Comparison of ENCODE assay signal across 21 cellular contexts in genomic region chr2:10078001-10078400, GRCh38. TPM values are rescaled to one million over a fixed set of nuclear protein-coding genes. Genes with fewer than 3 reads are reported as not detected.
DNase-seq lines count a peak whose midpoint lies in the region; ATAC-seq, FAIRE-seq and TF ChIP-seq lines count a peak whose summit lies in the region.
"Had no signal": no experiment of that assay in that cellular context is flagged by ENCODE, and none has a peak within 500 bp of the region (broad histone marks: within the 10 kb centered on the region; RNA-seq: fewer than 3 reads in every experiment).

No MANE protein-coding gene starts in this region.

- TF ChIP-seq EP300 in GM12878 (IDR thresholded peaks at IDR 0.05; ENCODE audit: borderline replicate concordance in 1 of 2, control insufficient read depth in 1 of 2, low read depth in 2 of 2, low read length in 2 of 2) = no peak

- H3K27me3 ChIP-seq in GM12878 (replicated peaks in 1 of 2; ENCODE audit: control insufficient read depth in 2 of 2, insufficient read depth in 2 of 2, low read length in 1 of 2) (no peaks in the 10 kb centered on the region), kidney epithelial cell (ENCODE audit: control insufficient read depth, insufficient read depth, low read length) (peaks cover 11% of the 10 kb centered on the region), stomach smooth muscle (ENCODE audit: control insufficient read depth in 1 of 2, insufficient read depth in 2 of 2, low read length in 2 of 2) (no peaks in the 10 kb centered on the region)

- SMC1A ChIA-PET in GM12878 (lab: Charles Lee; ENCODE audit: uncharacterized antibody, unreplicated experiment) = interaction anchor here (1.0 to 13.9 kb wide), 8 partner anchors 10 to 367 kb away, joined by 3 to 236 read pairs (median 6); no protein-coding TSS in a partner anchor

- H4K20me1 ChIP-seq in GM12878 (ENCODE audit: control insufficient read depth, insufficient read depth) = no peaks in the 10 kb centered on the region

- no peaks in the 10 kb centered on the region for H3K9me3 ChIP-seq in GM12878 (replicated peaks; ENCODE audit: control insufficient read depth, insufficient read depth, low read length)
- H3K9me3 ChIP-seq in stomach smooth muscle (ENCODE audit: control insufficient read depth in 2 of 2, low read length in 2 of 2) = no peaks in the 10 kb centered on the region
- H3K9me3 ChIP-seq: BLaER1 treated with 17β-estradiol and CSF1 and Interleukin-3, amounts not matched to agents 10 nM and 100 nM; left ventricle myocardium inferior had no signal

- no peak for TF ChIP-seq RAD21 in GM12878 (IDR thresholded peaks at IDR 0.05; ENCODE audit: insufficient read depth, low read depth, low read length)

- CTCF ChIA-PET in GM12878 (lab: Yijun Ruan, JAX) = interaction anchor here (1.0 to 22.8 kb wide), 7 partner anchors 10 to 357 kb away, joined by 3 to 983 read pairs (median 8); no protein-coding TSS in a partner anchor

- TF ChIP-seq POLR2A in GM12891 (IDR thresholded peaks at IDR 0.05; ENCODE audit: low read depth, low read length) (no peak), GM12878 (IDR thresholded peaks at IDR 0.05; ENCODE audit: low read depth, low read length) (no peak)

- BruUV-seq in GM12878 (replicated peaks; lab: Mats Ljungman, UMichigan) = no TSS peak

- H3K4me1 ChIP-seq in GM12878 (ENCODE audit: control insufficient read depth, insufficient read depth, low read length) (peaks cover 36% of the 10 kb centered on the region), stomach smooth muscle (ENCODE audit: control insufficient read depth, insufficient read depth, low read length) (peaks cover 45% of the 10 kb centered on the region)

- RAD21 ChIA-PET in GM12878 (lab: Charles Lee; ENCODE audit: unreplicated experiment) = interaction anchor here (0.9 to 13.2 kb wide), 7 partner anchors 7 to 357 kb away, joined by 3 to 216 read pairs (median 39); partner anchors contain the start of gene RRM2

- H2AFZ ChIP-seq in GM12878 (ENCODE audit: control insufficient read depth, low read depth, low read length) = no peak overlapping the region

- in situ Hi-C loops in GM12878 (cut with MboI) = loop anchor here (5.0 kb wide), 1 partner anchor 359 kb away; no protein-coding TSS in a partner anchor

- intact Hi-C loops in GM12878 (cut with micrococcal nuclease; ENCODE audit: unreplicated experiment) = no loop called here
- intact Hi-C loops in Right ventricle myocardium superior (cut with DNase I) = no loop called here

- H3K9ac ChIP-seq in GM12878 (ENCODE audit: control insufficient read depth, insufficient read depth, low read length) = no peak overlapping the region
- H3K9ac ChIP-seq in stomach smooth muscle (ENCODE audit: low read length in 2 of 2) = no peak overlapping the region
- H3K9ac ChIP-seq: BLaER1 treated with 17β-estradiol and CSF1 and Interleukin-3, amounts not matched to agents 10 nM and 100 nM had no signal

- POLR2A ChIA-PET in GM12878 (lab: Charles Lee) = interaction anchor here (0.5 to 5.8 kb wide), 3 partner anchors 13 to 38 kb away, joined by 3 to 73 read pairs (median 17); no protein-coding TSS in a partner anchor

- peak; percentile 80 for FAIRE-seq in GM12891 (lab: Jason Lieb, UNC)
- no peak for FAIRE-seq in GM12878 (lab: Jason Lieb, UNC)
- FAIRE-seq: frontal cortex had no signal

- H3K4me2 ChIP-seq in GM12878 (ENCODE audit: control insufficient read depth, insufficient read depth) = peak overlapping the region; percentile 66; the same call in 1 of the 2 replicates

- H3K27ac ChIP-seq in GM12878 (ENCODE audit: control insufficient read depth, insufficient read depth) (no peak overlapping the region), stomach smooth muscle (ENCODE audit: low read length) (peak overlapping the region; percentile 92)
- H3K27ac ChIP-seq: BLaER1 treated with 17β-estradiol and CSF1 and Interleukin-3, amounts not matched to agents 10 nM and 100 nM; cardiac muscle cell had no signal

- no peak for DNase-seq in GM12891 (ENCODE audit: insufficient read length, low spot score)
- DNase-seq in GM12878 (ENCODE audit: low read depth, low spot score) = no peak
- no peak for DNase-seq in kidney epithelial cell (ENCODE audit: low read depth)
- no peak for DNase-seq in C1 segment of cervical spinal cord (lab: John Stamatoyannopoulos, UW)
- DNase-seq in Right ventricle myocardium superior = no peak
- no peak for DNase-seq in KG1 (lab: John Stamatoyannopoulos, UW)
- DNase-seq: activated CD8-positive, alpha-beta memory T cell treated with anti-CD3 and anti-CD28 coated beads, Interleukin-2, amount 10 ng/mL, durations not matched to agents 7 days and 5 days; activated naive CD4-positive, alpha-beta T cell treated with Interleukin-2 at 50 U/mL for 16 hours; anterior cingulate cortex; left ventricle myocardium inferior; naive B cell; NCI-H187; NCI-H524; SHP77; stimulated activated CD4-positive, alpha-beta T cell treated with anti-CD3 and anti-CD28 coated beads, Interleukin-4, amount 100 ng/mL, for 1 hour had no signal

- ATAC-seq in GM12878 (no peak), GM18511 (IDR thresholded peaks at IDR 0.05; ENCODE audit: unreplicated experiment) (no peak), Right ventricle myocardium superior (ENCODE audit: poor library complexity) (no peak)
- ATAC-seq: activated CD8-positive, alpha-beta memory T cell treated with anti-CD3 and anti-CD28 coated beads, Interleukin-2, amount 10 ng/mL, durations not matched to agents 7 days and 5 days; stimulated activated effector memory CD8-positive, alpha-beta T cell treated with anti-CD3 and anti-CD28 coated beads, Interleukin-12 subunit alpha, Interleukin-12 subunit beta, amount 100 ng/mL, for 72 hours had no signal

- H3K4me3 ChIP-seq in GM12878 (peak overlapping the region; percentile 11; the same call in 1 of the 2 replicates), kidney epithelial cell (ENCODE audit: low read depth, low read length) (peak overlapping the region; percentile 56), stomach smooth muscle (ENCODE audit: low read length in 2 of 2) (peak overlapping the region; percentile 78)
- H3K4me3 ChIP-seq: cardiac muscle cell had no signal

- H3K36me3 ChIP-seq in GM12878 (ENCODE audit: control insufficient read depth in 2 of 2, insufficient read depth in 2 of 2, low read length in 1 of 2) (no peaks in the 10 kb centered on the region), kidney epithelial cell (ENCODE audit: control insufficient read depth, insufficient read depth, low read length) (no peaks in the 10 kb centered on the region), stomach smooth muscle (ENCODE audit: control insufficient read depth in 2 of 2, insufficient read depth in 2 of 2, low read length in 2 of 2) (peaks cover 0 to 5% of the 10 kb centered on the region in 2 donors)
- H3K36me3 ChIP-seq: BLaER1 treated with 17β-estradiol and CSF1 and Interleukin-3, amounts not matched to agents 10 nM and 100 nM; cardiac muscle cell; left ventricle myocardium inferior had no signal

- H3K79me2 ChIP-seq in GM12878 (ENCODE audit: control insufficient read depth, insufficient read depth, low read length) = no peaks in the 10 kb centered on the region; the same call in 1 of the 2 replicates

- TF ChIP-seq CTCF in GM12878 (IDR thresholded peaks at IDR 0.05 in 2 of 3, conservative IDR thresholded peaks at IDR 0.05 in 1 of 3; ENCODE audit: control insufficient read depth in 2 of 3, extremely low read depth in 1 of 3, insufficient read depth in 1 of 3, low read depth in 3 of 3, low read length in 3 of 3) = no peak
- TF ChIP-seq CTCF in kidney epithelial cell (IDR thresholded peaks at IDR 0.05; ENCODE audit: insufficient read depth, low read length, poor library complexity, severe bottlenecking) = no peak

- 49% methylated on average over 7 of the region's 7 CpGs for WGBS in GM12878 (ENCODE audit: insufficient coverage, insufficient replicate concordance, low lambda C conversion rate, missing lambda C conversion rate)

RNA-seq across cellular contexts. Expression of gene CYS1, which starts 2.2 kb away (rescaled TPM):
- 2.9 TPM for polyA plus RNA-seq in GM12891 (2012; ENCODE audit: low read depth, missing spikeins)
- total RNA-seq in GM12878 (2013; cell fraction: nucleolus; rRNA removed) = 2.1 and 2.7 TPM in 2 replicates
- total RNA-seq in GM12878 (2014; rRNA removed) (5.8 and 7.5 TPM in 2 replicates), GM12878 (2014; rRNA removed; fragmentation: Illumina TruSeq; extraction: Trizol) (2.8 and 3.0 TPM in 2 replicates), GM12878 (2021) (5.8 and 6.4 TPM in 2 replicates), kidney epithelial cell (9.8 and 12.2 TPM in 2 replicates), Right ventricle myocardium superior (3.6 TPM)
- 1.5 TPM for polyA plus RNA-seq in GM12878 (2011; ENCODE audit: low read depth)
- polyA plus RNA-seq in GM12878 (2011; rRNA removed) (2.7 and 4.2 TPM in 2 replicates), GM12878 (2014; fragmentation: Illumina TruSeq; extraction: Trizol) (0.76 and 2.1 TPM in 2 replicates), GM12878 (2014; fragmentation: Nextera tagmentation; extraction: Ambion mirVana) (under 1 TPM; 0.35 to 0.90 TPM), GM12878 (2014; rRNA removed) (4.8 and 5.1 TPM in 2 replicates), GM12878 (2016; fragmentation: Nextera tagmentation; extraction: Ambion mirVana) (1 to 10 TPM in 1 of 2 experiments, under 1 TPM in 1; 0.96 to 1.3 TPM)
- 5.6 and 9.3 TPM in 2 replicates for polyA plus RNA-seq in GM12878 (2011; cell fraction: cytosol; rRNA removed)
- 4.6 and 5.1 TPM in 2 replicates for polyA plus RNA-seq in GM12878 (2011; cell fraction: nucleus; rRNA removed)
- 3.4 and 5.3 TPM in 2 replicates for polyA plus RNA-seq in GM12878 (2012)
- 1.5 and 6.0 TPM in 2 replicates for polyA minus RNA-seq in GM12878 (2011; rRNA and poly(A)+ RNA removed)
- 2.1 and 3.9 TPM in 2 replicates for polyA minus RNA-seq in GM12878 (2011; cell fraction: cytosol; rRNA and poly(A)+ RNA removed)
- 1.5 and 2.4 TPM in 2 replicates for polyA minus RNA-seq in GM12878 (2011; cell fraction: nucleus; rRNA and poly(A)+ RNA removed)

RNA-seq across cellular contexts. Expression of gene KLF11, which starts 34.7 kb away (rescaled TPM):
- 0.24 TPM for polyA plus RNA-seq in GM12891 (2012; ENCODE audit: low read depth, missing spikeins)
- 0.83 and 0.94 TPM in 2 replicates for total RNA-seq in GM12878 (2013; cell fraction: nucleolus; rRNA removed)
- 0.23 and 0.27 TPM in 2 replicates for total RNA-seq in GM12878 (2014; rRNA removed)
- total RNA-seq in GM12878 (2014; rRNA removed; fragmentation: Illumina TruSeq; extraction: Trizol) = 0.13 and 0.18 TPM in 2 replicates
- total RNA-seq in GM12878 (2021) = 0.18 and 0.19 TPM in 2 replicates
- polyA plus RNA-seq in GM12878 (2011; ENCODE audit: low read depth) = 0.67 TPM
- 0.53 and 0.54 TPM in 2 replicates for polyA plus RNA-seq in GM12878 (2011; rRNA removed)
- polyA plus RNA-seq in GM12878 (2011; cell fraction: cytosol; rRNA removed) = 0.40 and 0.74 TPM in 2 replicates
- polyA plus RNA-seq in GM12878 (2011; cell fraction: nucleus; rRNA removed) = 0.18 and 0.27 TPM in 2 replicates
- 0.76 and 1.3 TPM in 2 replicates for polyA plus RNA-seq in GM12878 (2012)
- 0.21 and 0.22 TPM in 2 replicates for polyA plus RNA-seq in GM12878 (2014; fragmentation: Illumina TruSeq; extraction: Trizol)
- polyA plus RNA-seq in GM12878 (2014; fragmentation: Nextera tagmentation; extraction: Ambion mirVana) = under 1 TPM; 0.03 to 0.11 TPM
- 0.13 and 0.14 TPM in 2 replicates for polyA plus RNA-seq in GM12878 (2014; rRNA removed)
- polyA plus RNA-seq in GM12878 (2016; fragmentation: Nextera tagmentation; extraction: Ambion mirVana) = under 1 TPM in 1 of 2 experiments, not detected in 1; 0.04 TPM
- 0.46 and 1.4 TPM in 2 replicates for polyA minus RNA-seq in GM12878 (2011; rRNA and poly(A)+ RNA removed)
- 0.53 and 0.83 TPM in 2 replicates for polyA minus RNA-seq in GM12878 (2011; cell fraction: cytosol; rRNA and poly(A)+ RNA removed)
- polyA minus RNA-seq in GM12878 (2011; cell fraction: nucleus; rRNA and poly(A)+ RNA removed) = 0.12 and 0.48 TPM in 2 replicates
- 15.4 and 17.9 TPM in 2 replicates for total RNA-seq in kidney epithelial cell
- total RNA-seq in Right ventricle myocardium superior = 24.4 TPM

RNA-seq across cellular contexts. Expression of gene RRM2, which starts 44.5 kb away (rescaled TPM):
- polyA plus RNA-seq in GM12891 (2012; ENCODE audit: low read depth, missing spikeins) = 114 TPM
- 77.7 and 79.7 TPM in 2 replicates for total RNA-seq in GM12878 (2013; cell fraction: nucleolus; rRNA removed)
- 146 and 155 TPM in 2 replicates for total RNA-seq in GM12878 (2014; rRNA removed)
- 122 and 130 TPM in 2 replicates for total RNA-seq in GM12878 (2014; rRNA removed; fragmentation: Illumina TruSeq; extraction: Trizol)
- total RNA-seq in GM12878 (2021) = 231 and 270 TPM in 2 replicates
- polyA plus RNA-seq in GM12878 (2011; ENCODE audit: low read depth) = 84.7 TPM
- 107 and 115 TPM in 2 replicates for polyA plus RNA-seq in GM12878 (2011; rRNA removed)
- 65.3 and 137 TPM in 2 replicates for polyA plus RNA-seq in GM12878 (2011; cell fraction: cytosol; rRNA removed)
- 94.8 and 222 TPM in 2 replicates for polyA plus RNA-seq in GM12878 (2011; cell fraction: nucleus; rRNA removed)
- 116 and 143 TPM in 2 replicates for polyA plus RNA-seq in GM12878 (2012)
- 163 and 186 TPM in 2 replicates for polyA plus RNA-seq in GM12878 (2014; fragmentation: Illumina TruSeq; extraction: Trizol)
- polyA plus RNA-seq in GM12878 (2014; fragmentation: Nextera tagmentation; extraction: Ambion mirVana) = 10 to 100 TPM; 54.4 to 64.5 TPM
- polyA plus RNA-seq in GM12878 (2014; rRNA removed) = 196 and 232 TPM in 2 replicates
- 100 to 1,000 TPM; 768 to 771 TPM for polyA plus RNA-seq in GM12878 (2016; fragmentation: Nextera tagmentation; extraction: Ambion mirVana)
- polyA minus RNA-seq in GM12878 (2011; rRNA and poly(A)+ RNA removed) = 92.5 and 95.8 TPM in 2 replicates
- 91.1 and 93.3 TPM in 2 replicates for polyA minus RNA-seq in GM12878 (2011; cell fraction: cytosol; rRNA and poly(A)+ RNA removed)
- polyA minus RNA-seq in GM12878 (2011; cell fraction: nucleus; rRNA and poly(A)+ RNA removed) = 97.6 and 221 TPM in 2 replicates
- 8.7 and 9.6 TPM in 2 replicates for total RNA-seq in kidney epithelial cell
- total RNA-seq in Right ventricle myocardium superior = 1.9 TPM

Comparison
In these comparisons a context has a peak if more than half of its experiments do, and no peak if none do; other contexts are left out.
1. H3K4me3 ChIP-seq: peak in every context shown above with its lines; median percentile 78 in stomach smooth muscle; 56 in kidney epithelial cell; 11 in GM12878.